Comparison of ENCODE assay signal across 1 cellular context in the genomic region with DNA sequence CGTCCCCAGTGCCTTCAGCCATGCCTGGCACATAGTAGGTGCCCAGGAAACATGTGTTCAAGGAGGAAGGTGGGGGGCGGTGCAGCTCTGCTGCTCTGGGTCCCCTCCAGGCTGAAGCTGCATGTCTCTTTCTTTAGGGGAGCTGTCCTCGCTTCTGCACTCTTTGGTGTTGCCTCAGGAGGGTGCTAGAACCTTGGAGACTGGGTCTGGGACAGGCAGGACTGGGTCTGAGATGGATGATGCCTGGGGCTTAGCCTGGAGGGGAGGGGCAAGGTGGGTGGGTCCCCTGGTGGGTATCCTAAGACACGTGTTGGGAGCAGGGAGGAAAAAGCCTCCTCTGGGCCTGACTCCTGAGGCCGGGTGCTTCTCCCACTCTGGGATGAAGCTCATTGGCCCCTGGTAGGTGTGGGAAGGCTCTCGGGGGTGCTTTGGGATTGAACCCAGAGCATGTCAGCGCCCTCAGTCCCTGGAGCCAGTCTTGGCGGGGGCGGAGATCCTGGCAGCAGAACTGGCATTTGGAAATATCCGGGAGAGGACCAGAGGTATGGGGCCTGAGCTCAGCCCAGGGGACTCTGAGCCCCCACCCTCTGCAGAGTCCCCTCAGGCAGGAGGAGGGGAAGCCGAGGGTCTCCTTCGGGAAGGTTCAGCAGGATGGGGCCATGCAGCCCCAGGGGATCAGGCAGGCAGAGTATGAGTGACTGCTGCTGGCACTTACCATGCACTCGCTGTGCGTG.
TF ChIP-seq lines count a peak whose summit lies in the region.

No MANE protein-coding gene starts in this region.

TF ChIP-seq in GM12878, 131 proteins besides CTCF, POLR2A, EP300 and RAD21:
- TF ChIP-seq EED (IDR thresholded peaks at IDR 0.05; ENCODE audit: low read depth) (no peak), SMC3 (IDR thresholded peaks at IDR 0.05; ENCODE audit: borderline replicate concordance, low read length) (peak; percentile 45; the same call in 1 of the 2 replicates)
